ENCODE assay signal across 20 cellular contexts in genomic region chr3:130429069-130430023, GRCh38.
"Had no signal": no experiment of that assay in that cellular context is flagged by ENCODE, and none has a peak within 500 bp of the region (broad histone marks: within the 10 kb centered on the region; RNA-seq: fewer than 3 reads in every experiment).

No MANE protein-coding gene starts in this region.

- H3K36me3 Mint-ChIP-seq: activated naive CD4-positive, alpha-beta T cell treated with anti-CD3 and anti-CD28 coated beads, Interleukin-2, amount 10 ng/mL, durations not matched to agents 7 days and 5 days; immature natural killer cell; memory B cell; naive thymus-derived CD4-positive, alpha-beta T cell; neural progenitor cell had no signal

- H3K4me1 ChIP-seq: colonic mucosa, gastrocnemius medialis, neural progenitor cell, tibial artery had no signal

- H3K4me2 ChIP-seq: neural progenitor cell had no signal

- H3K27ac Mint-ChIP-seq: activated naive CD4-positive, alpha-beta T cell treated with anti-CD3 and anti-CD28 coated beads, Interleukin-2, amount 10 ng/mL, durations not matched to agents 7 days and 5 days; immature natural killer cell; memory B cell; naive thymus-derived CD4-positive, alpha-beta T cell; neural progenitor cell had no signal

- H3K27me3 ChIP-seq: brain microvascular endothelial cell, colonic mucosa, gastrocnemius medialis, neural progenitor cell, tibial artery had no signal

- H3K4me3 ChIP-seq: colonic mucosa, gastrocnemius medialis, neural progenitor cell, tibial artery had no signal

- H3K27ac ChIP-seq: brain microvascular endothelial cell, colonic mucosa, gastrocnemius medialis, neural progenitor cell, tibial artery had no signal

- H3K4me1 Mint-ChIP-seq: activated naive CD4-positive, alpha-beta T cell treated with anti-CD3 and anti-CD28 coated beads, Interleukin-2, amount 10 ng/mL, durations not matched to agents 7 days and 5 days; immature natural killer cell; memory B cell; neural progenitor cell had no signal

- ATAC-seq: activated T-cell treated with anti-CD3 and anti-CD28 coated beads, Interleukin-2, amount 50 U/mL, for 4 hours; gastrocnemius medialis; naive thymus-derived CD4-positive, alpha-beta T cell; sciatic nerve had no signal

- H3K27me3 Mint-ChIP-seq: activated naive CD4-positive, alpha-beta T cell treated with anti-CD3 and anti-CD28 coated beads, Interleukin-2, amount 10 ng/mL, durations not matched to agents 7 days and 5 days had no signal

- H3K9me3 Mint-ChIP-seq: activated naive CD4-positive, alpha-beta T cell treated with anti-CD3 and anti-CD28 coated beads, Interleukin-2, amount 10 ng/mL, durations not matched to agents 7 days and 5 days; activated T-cell treated with anti-CD3 and anti-CD28 coated beads, Interleukin-2, amount 50 U/mL, for 4 hours; neural progenitor cell had no signal

- H3K36me3 ChIP-seq: brain microvascular endothelial cell, colonic mucosa, gastrocnemius medialis, neural progenitor cell, tibial artery had no signal

- DNase-seq: activated CD4-positive, alpha-beta T cell treated with anti-CD3 and anti-CD28 coated beads, Interleukin-2, amount 50 U/mL, for 1 hour; activated CD4-positive, CD25-positive, alpha-beta regulatory T cell treated with anti-CD3 and anti-CD28 coated beads, Interleukin-2, amount 50 U/mL, for 72 hours; activated CD8-positive, alpha-beta memory T cell treated with anti-CD3 and anti-CD28 coated beads, Interleukin-2, amount 50 U/mL, for 4 hours; activated naive CD4-positive, alpha-beta T cell treated with anti-CD3 and anti-CD28 coated beads, Interleukin-2, amount 10 ng/mL, durations not matched to agents 7 days and 5 days; activated T-cell treated with anti-CD3 and anti-CD28 coated beads, Interleukin-2, amount 50 U/mL, for 4 hours; aorta; central memory CD4-positive, alpha-beta T cell; colonic mucosa; gastrocnemius medialis; head of caudate nucleus; immature natural killer cell; kidney glomerular epithelial cell; naive thymus-derived CD4-positive, alpha-beta T cell; stimulated activated CD8-positive, alpha-beta memory T cell treated with anti-CD3 and anti-CD28 coated beads, Interleukin-4, amount 100 ng/mL, for 48 hours; stimulated activated naive CD4-positive, alpha-beta T cell treated with Interleukin-2 at 50 U/mL for 16 hours; tibial artery had no signal

- H3K4me3 Mint-ChIP-seq: activated naive CD4-positive, alpha-beta T cell treated with anti-CD3 and anti-CD28 coated beads, Interleukin-2, amount 10 ng/mL, durations not matched to agents 7 days and 5 days; activated T-cell treated with anti-CD3 and anti-CD28 coated beads, Interleukin-2, amount 50 U/mL, for 4 hours; immature natural killer cell; memory B cell; naive thymus-derived CD4-positive, alpha-beta T cell; neural progenitor cell had no signal

- H2AFZ ChIP-seq: neural progenitor cell had no signal
